In genomic region chr11:70901951-70902521, GRCh38 we compare ENCODE assay signal across 1 cellular context.
TF ChIP-seq lines count a peak whose summit lies in the region.

No MANE protein-coding gene starts in this region.

TF ChIP-seq in H1, 55 proteins besides CTCF, POLR2A, EP300 and RAD21:
- TF ChIP-seq HDAC6 (IDR thresholded peaks at IDR 0.05; ENCODE audit: low read depth, low read length): no peak
- TF ChIP-seq SP4 (IDR thresholded peaks at IDR 0.05; ENCODE audit: low read length): no peak
- TF ChIP-seq PHF8 (conservative IDR thresholded peaks at IDR 0.05; ENCODE audit: low read depth, low read length): no peak
- TF ChIP-seq SRF (IDR thresholded peaks at IDR 0.05; ENCODE audit: low read depth, low read length): no peak
- TF ChIP-seq CBX8 (IDR thresholded peaks at IDR 0.05; ENCODE audit: borderline replicate concordance, low read depth, low read length): no peak
- no peak for TF ChIP-seq TEAD4 (IDR thresholded peaks at IDR 0.05; ENCODE audit: low read depth, low read length)
- no peak for TF ChIP-seq CEBPB (IDR thresholded peaks at IDR 0.05; ENCODE audit: low read depth, low read length)
- no peak for TF ChIP-seq BCL11A (IDR thresholded peaks at IDR 0.05; ENCODE audit: low read depth in 2 of 2, low read length in 2 of 2)
- no peak for TF ChIP-seq GTF2F1 (IDR thresholded peaks at IDR 0.05; ENCODE audit: borderline replicate concordance, low read depth, low read length)
- TF ChIP-seq ZNF274 (IDR thresholded peaks at IDR 0.05; ENCODE audit: borderline replicate concordance, extremely low read depth, low read length): no peak
- no peak for TF ChIP-seq JUN (IDR thresholded peaks at IDR 0.05; ENCODE audit: low read depth, low read length)
- no peak for TF ChIP-seq TAF1 (IDR thresholded peaks at IDR 0.05; ENCODE audit: low read depth, low read length)
- no peak for TF ChIP-seq YY1 (IDR thresholded peaks at IDR 0.05; ENCODE audit: low read depth, low read length)
- no peak for TF ChIP-seq RBBP5 (IDR thresholded peaks at IDR 0.05; ENCODE audit: borderline replicate concordance, low read depth, low read length)
- no peak for TF ChIP-seq SIX5 (IDR thresholded peaks at IDR 0.05; ENCODE audit: low read depth, low read length)
